25 cellular contexts compared by ENCODE assay signal in the genomic region with DNA sequence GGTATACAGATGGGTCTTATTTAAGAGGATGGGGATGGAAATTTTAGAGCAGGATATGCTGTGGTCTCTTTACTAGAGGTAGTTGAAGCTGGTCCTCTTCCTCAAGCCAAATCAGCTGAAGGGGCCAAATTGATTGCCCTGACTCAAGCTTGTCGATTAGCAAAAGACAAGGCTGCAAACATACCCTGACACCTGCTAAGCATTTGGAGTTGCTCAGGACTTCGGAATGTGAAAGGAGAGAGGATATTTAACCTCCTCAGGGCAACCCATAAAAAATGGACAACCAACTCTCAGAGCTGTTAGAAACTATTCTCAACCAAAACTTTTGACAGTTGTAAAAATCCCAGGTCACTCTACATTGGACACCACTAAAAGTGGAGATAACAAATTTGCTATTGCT. TPM values are rescaled to one million over a fixed set of nuclear protein-coding genes. Genes with fewer than 3 reads are reported as not detected.
"Had no signal": no experiment of that assay in that cellular context is flagged by ENCODE, and none has a peak within 500 bp of the region (broad histone marks: within the 10 kb centered on the region; RNA-seq: fewer than 3 reads in every experiment).

No MANE protein-coding gene starts in this region.

- H3K27me3 ChIP-seq: colonic mucosa, right atrium auricular region had no signal

- ATAC-seq: heart left ventricle; left colon; left ventricle myocardium superior; naive thymus-derived CD4-positive, alpha-beta T cell had no signal

- H3K36me3 ChIP-seq: colonic mucosa, heart left ventricle, right atrium auricular region, sigmoid colon, stomach, thoracic aorta had no signal

- H3K4me1 ChIP-seq: colonic mucosa, right atrium auricular region, sigmoid colon, stomach had no signal

- H3K9me3 Mint-ChIP-seq: endodermal cell had no signal

- H3K9me3 ChIP-seq: colonic mucosa, right atrium auricular region, sigmoid colon, stomach, thoracic aorta had no signal

- H3K4me3 Mint-ChIP-seq: endodermal cell; naive thymus-derived CD4-positive, alpha-beta T cell; neural crest cell had no signal

- H3K27ac ChIP-seq: colonic mucosa, heart left ventricle, right atrium auricular region, sigmoid colon, stomach, thoracic aorta had no signal

- H3K4me3 ChIP-seq: colonic mucosa, heart left ventricle, lung, right atrium auricular region, sigmoid colon, stomach, thoracic aorta had no signal

- H3K27ac Mint-ChIP-seq: endodermal cell; naive thymus-derived CD4-positive, alpha-beta T cell had no signal

- DNase-seq: colonic mucosa; dermis blood vessel endothelial cell; endodermal cell; foreskin melanocyte; heart left ventricle; hippocampal formation; left colon; left ventricle myocardium superior; mesenchymal stem cell; naive thymus-derived CD4-positive, alpha-beta T cell; posterior cingulate gyrus; sigmoid colon; small intestine; stimulated activated CD4-positive, alpha-beta T cell treated with anti-CD3 and anti-CD28 coated beads, Interleukin-12 subunit alpha, Interleukin-12 subunit beta, amount 100 ng/mL, for 4 hours; stimulated activated naive CD4-positive, alpha-beta T cell; stomach; substantia nigra; trophoblast cell had no signal

RNA-seq across cellular contexts. Expression of a gene that starts 15.6 kb away (rescaled TPM):
- total RNA-seq: dermis blood vessel endothelial cell, endothelial cell of umbilical vein, neural crest cell, osteocyte, pulmonary artery endothelial cell had no signal
- polyA plus RNA-seq: endothelial cell of umbilical vein, stomach had no signal

RNA-seq across cellular contexts. Expression of a gene that starts 31.0 kb away (rescaled TPM):
- total RNA-seq: endodermal cell, endothelial cell of umbilical vein, neural crest cell, pulmonary artery endothelial cell had no signal
- polyA plus RNA-seq: endothelial cell of umbilical vein had no signal
